Comparison of ENCODE assay signal across 1 cellular context in the genomic region with DNA sequence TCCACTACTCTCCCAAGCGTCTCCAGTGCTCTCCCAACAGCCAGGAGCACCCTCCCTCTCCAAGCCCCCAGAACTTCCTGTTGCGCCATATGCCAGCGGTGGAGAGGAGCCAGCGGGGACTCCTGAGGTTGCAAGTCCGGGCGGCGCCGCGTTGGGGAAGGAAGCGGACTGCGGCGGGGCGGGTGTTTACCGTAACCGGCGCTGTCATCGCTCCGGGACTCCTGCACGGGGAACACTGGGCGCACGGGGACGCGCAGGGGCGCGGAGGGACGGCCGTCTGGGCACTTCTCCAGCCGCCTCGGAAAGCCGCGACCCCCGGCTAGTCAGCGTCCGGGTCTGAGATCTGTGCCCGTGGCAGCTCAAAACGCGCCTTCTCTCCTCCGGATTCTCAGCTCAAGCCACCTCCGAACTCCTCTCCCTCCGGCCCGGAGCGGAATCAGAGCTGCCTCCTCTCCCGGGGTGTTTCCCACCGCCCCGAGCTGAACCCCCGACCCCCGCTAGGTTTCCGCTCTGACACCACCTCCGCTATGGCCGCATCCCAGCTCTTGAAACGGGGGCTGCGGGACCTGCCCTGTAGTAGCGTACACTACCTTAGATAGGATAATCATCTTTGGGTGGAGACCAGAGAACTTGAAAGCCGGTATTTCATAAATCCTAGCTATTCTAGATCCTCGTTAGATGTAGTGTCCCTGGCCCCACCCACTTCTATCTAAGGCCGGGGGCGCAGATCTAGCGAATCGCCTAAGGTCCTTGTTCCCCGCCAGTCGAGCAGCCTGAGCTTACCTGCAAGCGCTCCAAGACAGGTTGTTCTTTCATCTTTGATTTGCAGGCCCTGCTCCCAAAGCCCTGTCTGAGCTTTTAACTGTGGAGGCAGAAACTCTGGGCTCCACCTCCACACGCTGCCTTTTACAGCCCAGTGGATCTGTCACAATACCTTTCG.
A peak's percentile ranks its signal among the peaks of the same experiment; 100 is the strongest.
TF ChIP-seq lines count a peak whose summit lies in the region.

A gene with protein sequence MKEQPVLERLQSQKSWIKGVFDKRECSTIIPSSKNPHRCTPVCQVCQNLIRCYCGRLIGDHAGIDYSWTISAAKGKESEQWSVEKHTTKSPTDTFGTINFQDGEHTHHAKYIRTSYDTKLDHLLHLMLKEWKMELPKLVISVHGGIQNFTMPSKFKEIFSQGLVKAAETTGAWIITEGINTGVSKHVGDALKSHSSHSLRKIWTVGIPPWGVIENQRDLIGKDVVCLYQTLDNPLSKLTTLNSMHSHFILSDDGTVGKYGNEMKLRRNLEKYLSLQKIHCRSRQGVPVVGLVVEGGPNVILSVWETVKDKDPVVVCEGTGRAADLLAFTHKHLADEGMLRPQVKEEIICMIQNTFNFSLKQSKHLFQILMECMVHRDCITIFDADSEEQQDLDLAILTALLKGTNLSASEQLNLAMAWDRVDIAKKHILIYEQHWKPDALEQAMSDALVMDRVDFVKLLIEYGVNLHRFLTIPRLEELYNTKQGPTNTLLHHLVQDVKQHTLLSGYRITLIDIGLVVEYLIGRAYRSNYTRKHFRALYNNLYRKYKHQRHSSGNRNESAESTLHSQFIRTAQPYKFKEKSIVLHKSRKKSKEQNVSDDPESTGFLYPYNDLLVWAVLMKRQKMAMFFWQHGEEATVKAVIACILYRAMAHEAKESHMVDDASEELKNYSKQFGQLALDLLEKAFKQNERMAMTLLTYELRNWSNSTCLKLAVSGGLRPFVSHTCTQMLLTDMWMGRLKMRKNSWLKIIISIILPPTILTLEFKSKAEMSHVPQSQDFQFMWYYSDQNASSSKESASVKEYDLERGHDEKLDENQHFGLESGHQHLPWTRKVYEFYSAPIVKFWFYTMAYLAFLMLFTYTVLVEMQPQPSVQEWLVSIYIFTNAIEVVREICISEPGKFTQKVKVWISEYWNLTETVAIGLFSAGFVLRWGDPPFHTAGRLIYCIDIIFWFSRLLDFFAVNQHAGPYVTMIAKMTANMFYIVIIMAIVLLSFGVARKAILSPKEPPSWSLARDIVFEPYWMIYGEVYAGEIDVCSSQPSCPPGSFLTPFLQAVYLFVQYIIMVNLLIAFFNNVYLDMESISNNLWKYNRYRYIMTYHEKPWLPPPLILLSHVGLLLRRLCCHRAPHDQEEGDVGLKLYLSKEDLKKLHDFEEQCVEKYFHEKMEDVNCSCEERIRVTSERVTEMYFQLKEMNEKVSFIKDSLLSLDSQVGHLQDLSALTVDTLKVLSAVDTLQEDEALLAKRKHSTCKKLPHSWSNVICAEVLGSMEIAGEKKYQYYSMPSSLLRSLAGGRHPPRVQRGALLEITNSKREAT (N-terminal part only) (minus strand): TSS at position 881 of the 940 bp plus-strand sequence. CDS start 65 bp downstream, at position 816.

TF ChIP-seq in HEK293, 187 proteins besides CTCF, POLR2A, EP300 and RAD21 (continues in another document):
- TF ChIP-seq ZNF76 (tag by site-specific recombination; IDR thresholded peaks at IDR 0.05; ENCODE audit: borderline replicate concordance, low read depth): no peak
- TF ChIP-seq, protein P1, sequence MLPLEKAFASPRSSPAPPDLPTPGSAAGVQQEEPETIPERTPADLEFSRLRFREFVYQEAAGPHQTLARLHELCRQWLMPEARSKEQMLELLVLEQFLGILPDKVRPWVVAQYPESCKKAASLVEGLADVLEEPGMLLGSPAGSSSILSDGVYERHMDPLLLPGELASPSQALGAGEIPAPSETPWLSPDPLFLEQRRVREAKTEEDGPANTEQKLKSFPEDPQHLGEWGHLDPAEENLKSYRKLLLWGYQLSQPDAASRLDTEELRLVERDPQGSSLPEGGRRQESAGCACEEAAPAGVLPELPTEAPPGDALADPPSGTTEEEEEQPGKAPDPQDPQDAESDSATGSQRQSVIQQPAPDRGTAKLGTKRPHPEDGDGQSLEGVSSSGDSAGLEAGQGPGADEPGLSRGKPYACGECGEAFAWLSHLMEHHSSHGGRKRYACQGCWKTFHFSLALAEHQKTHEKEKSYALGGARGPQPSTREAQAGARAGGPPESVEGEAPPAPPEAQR (tag by site-specific recombination; IDR thresholded peaks at IDR 0.05): no peak
- TF ChIP-seq ZNF2 (tag by site-specific recombination; IDR thresholded peaks at IDR 0.05): no peak
- no peak for TF ChIP-seq ZNF248 (tag by site-specific recombination; IDR thresholded peaks at IDR 0.05)
- TF ChIP-seq ZNF23 (tag by site-specific recombination; IDR thresholded peaks at IDR 0.05; ENCODE audit: borderline replicate concordance): no peak
- TF ChIP-seq ZNF391 (tag by site-specific recombination; IDR thresholded peaks at IDR 0.05; ENCODE audit: borderline replicate concordance, low read depth): no peak
- TF ChIP-seq, protein P2, sequence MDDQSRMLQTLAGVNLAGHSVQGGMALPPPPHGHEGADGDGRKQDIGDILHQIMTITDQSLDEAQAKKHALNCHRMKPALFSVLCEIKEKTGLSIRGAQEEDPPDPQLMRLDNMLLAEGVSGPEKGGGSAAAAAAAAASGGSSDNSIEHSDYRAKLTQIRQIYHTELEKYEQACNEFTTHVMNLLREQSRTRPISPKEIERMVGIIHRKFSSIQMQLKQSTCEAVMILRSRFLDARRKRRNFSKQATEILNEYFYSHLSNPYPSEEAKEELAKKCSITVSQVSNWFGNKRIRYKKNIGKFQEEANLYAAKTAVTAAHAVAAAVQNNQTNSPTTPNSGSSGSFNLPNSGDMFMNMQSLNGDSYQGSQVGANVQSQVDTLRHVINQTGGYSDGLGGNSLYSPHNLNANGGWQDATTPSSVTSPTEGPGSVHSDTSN (CRISPR knock-in tag; IDR thresholded peaks at IDR 0.05): no peak
- peak; percentile 34; the same call in 1 of the 2 replicates for TF ChIP-seq ZEB2 (tag by site-specific recombination; IDR thresholded peaks at IDR 0.05)
- TF ChIP-seq, protein P3, sequence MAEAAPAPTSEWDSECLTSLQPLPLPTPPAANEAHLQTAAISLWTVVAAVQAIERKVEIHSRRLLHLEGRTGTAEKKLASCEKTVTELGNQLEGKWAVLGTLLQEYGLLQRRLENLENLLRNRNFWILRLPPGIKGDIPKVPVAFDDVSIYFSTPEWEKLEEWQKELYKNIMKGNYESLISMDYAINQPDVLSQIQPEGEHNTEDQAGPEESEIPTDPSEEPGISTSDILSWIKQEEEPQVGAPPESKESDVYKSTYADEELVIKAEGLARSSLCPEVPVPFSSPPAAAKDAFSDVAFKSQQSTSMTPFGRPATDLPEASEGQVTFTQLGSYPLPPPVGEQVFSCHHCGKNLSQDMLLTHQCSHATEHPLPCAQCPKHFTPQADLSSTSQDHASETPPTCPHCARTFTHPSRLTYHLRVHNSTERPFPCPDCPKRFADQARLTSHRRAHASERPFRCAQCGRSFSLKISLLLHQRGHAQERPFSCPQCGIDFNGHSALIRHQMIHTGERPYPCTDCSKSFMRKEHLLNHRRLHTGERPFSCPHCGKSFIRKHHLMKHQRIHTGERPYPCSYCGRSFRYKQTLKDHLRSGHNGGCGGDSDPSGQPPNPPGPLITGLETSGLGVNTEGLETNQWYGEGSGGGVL (tag by site-specific recombination; IDR thresholded peaks at IDR 0.05): peak; percentile 29; the same call in 1 of the 2 replicates
- TF ChIP-seq, protein P4, sequence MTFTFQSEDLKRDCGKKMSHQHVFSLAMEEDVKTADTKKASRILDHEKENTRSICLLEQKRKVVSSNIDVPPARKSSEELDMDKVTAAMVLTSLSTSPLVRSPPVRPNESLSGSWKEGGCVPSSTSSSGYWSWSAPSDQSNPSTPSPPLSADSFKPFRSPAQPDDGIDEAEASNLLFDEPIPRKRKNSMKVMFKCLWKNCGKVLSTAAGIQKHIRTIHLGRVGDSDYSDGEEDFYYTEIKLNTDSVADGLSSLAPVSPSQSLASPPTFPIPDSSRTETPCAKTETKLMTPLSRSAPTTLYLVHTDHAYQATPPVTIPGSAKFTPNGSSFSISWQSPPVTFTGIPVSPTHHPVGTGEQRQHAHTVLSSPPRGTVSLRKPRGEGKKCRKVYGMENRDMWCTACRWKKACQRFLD (tag by site-specific recombination; IDR thresholded peaks at IDR 0.05): no peak
- TF ChIP-seq KLF8 (tag by site-specific recombination; IDR thresholded peaks at IDR 0.05): no peak
- TF ChIP-seq KLF1 (tag by site-specific recombination; IDR thresholded peaks at IDR 0.05): no peak
- no peak for TF ChIP-seq ZNF677 (tag by site-specific recombination; IDR thresholded peaks at IDR 0.05)
- peak; percentile 70 for TF ChIP-seq ZIC2 (tag by site-specific recombination; IDR thresholded peaks at IDR 0.05)
- no peak for TF ChIP-seq OVOL3 (tag by site-specific recombination; IDR thresholded peaks at IDR 0.05)
- TF ChIP-seq ZNF19 (tag by site-specific recombination; IDR thresholded peaks at IDR 0.05; ENCODE audit: low read depth): no peak
- peak; percentile 35; the same call in 1 of the 2 replicates for TF ChIP-seq ZBTB17 (tag by site-specific recombination; IDR thresholded peaks at IDR 0.05)
- TF ChIP-seq MYNN (tag by site-specific recombination; IDR thresholded peaks at IDR 0.05; ENCODE audit: borderline replicate concordance): no peak
- TF ChIP-seq SP3 (tag by site-specific recombination; IDR thresholded peaks at IDR 0.05): no peak
- no peak for TF ChIP-seq ZNF529 (tag by site-specific recombination; IDR thresholded peaks at IDR 0.05; ENCODE audit: insufficient replicate concordance)
- TF ChIP-seq HOXC10 (CRISPR knock-in tag; IDR thresholded peaks at IDR 0.05): no peak
- TF ChIP-seq, protein P5, sequence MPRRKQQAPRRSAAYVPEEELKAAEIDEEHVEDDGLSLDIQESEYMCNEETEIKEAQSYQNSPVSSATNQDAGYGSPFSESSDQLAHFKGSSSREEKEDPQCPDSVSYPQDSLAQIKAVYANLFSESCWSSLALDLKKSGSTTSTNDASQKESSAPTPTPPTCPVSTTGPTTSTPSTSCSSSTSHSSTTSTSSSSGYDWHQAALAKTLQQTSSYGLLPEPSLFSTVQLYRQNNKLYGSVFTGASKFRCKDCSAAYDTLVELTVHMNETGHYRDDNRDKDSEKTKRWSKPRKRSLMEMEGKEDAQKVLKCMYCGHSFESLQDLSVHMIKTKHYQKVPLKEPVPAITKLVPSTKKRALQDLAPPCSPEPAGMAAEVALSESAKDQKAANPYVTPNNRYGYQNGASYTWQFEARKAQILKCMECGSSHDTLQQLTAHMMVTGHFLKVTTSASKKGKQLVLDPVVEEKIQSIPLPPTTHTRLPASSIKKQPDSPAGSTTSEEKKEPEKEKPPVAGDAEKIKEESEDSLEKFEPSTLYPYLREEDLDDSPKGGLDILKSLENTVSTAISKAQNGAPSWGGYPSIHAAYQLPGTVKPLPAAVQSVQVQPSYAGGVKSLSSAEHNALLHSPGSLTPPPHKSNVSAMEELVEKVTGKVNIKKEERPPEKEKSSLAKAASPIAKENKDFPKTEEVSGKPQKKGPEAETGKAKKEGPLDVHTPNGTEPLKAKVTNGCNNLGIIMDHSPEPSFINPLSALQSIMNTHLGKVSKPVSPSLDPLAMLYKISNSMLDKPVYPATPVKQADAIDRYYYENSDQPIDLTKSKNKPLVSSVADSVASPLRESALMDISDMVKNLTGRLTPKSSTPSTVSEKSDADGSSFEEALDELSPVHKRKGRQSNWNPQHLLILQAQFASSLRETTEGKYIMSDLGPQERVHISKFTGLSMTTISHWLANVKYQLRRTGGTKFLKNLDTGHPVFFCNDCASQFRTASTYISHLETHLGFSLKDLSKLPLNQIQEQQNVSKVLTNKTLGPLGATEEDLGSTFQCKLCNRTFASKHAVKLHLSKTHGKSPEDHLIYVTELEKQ (tag by site-specific recombination; IDR thresholded peaks at IDR 0.05; ENCODE audit: borderline replicate concordance): no peak
- TF ChIP-seq ZBTB1 (tag by site-specific recombination; IDR thresholded peaks at IDR 0.05): no peak
- TF ChIP-seq ZNF514 (tag by site-specific recombination; IDR thresholded peaks at IDR 0.05): no peak
- TF ChIP-seq SCRT2 (tag by site-specific recombination; IDR thresholded peaks at IDR 0.05): peak; percentile 91
- no peak for TF ChIP-seq BCL11A (tag by site-specific recombination; IDR thresholded peaks at IDR 0.05; ENCODE audit: low read depth)
- no peak for TF ChIP-seq ZNF114 (tag by site-specific recombination; IDR thresholded peaks at IDR 0.05)
- no peak for TF ChIP-seq ZNF202 (tag by site-specific recombination; IDR thresholded peaks at IDR 0.05; ENCODE audit: borderline replicate concordance)
- TF ChIP-seq ZNF626 (tag by site-specific recombination; IDR thresholded peaks at IDR 0.05): no peak
- no peak for TF ChIP-seq ZNF544 (tag by site-specific recombination; IDR thresholded peaks at IDR 0.05)
- TF ChIP-seq ZNF791 (tag by site-specific recombination; IDR thresholded peaks at IDR 0.05): no peak
- TF ChIP-seq SALL2 (tag by site-specific recombination; IDR thresholded peaks at IDR 0.05; ENCODE audit: borderline replicate concordance): no peak
- 0 out of 2 replicates have a peak, but pooled peaks have one; percentile 25 for TF ChIP-seq ZNF629 (tag by site-specific recombination; IDR thresholded peaks at IDR 0.05)
- TF ChIP-seq, protein P6, sequence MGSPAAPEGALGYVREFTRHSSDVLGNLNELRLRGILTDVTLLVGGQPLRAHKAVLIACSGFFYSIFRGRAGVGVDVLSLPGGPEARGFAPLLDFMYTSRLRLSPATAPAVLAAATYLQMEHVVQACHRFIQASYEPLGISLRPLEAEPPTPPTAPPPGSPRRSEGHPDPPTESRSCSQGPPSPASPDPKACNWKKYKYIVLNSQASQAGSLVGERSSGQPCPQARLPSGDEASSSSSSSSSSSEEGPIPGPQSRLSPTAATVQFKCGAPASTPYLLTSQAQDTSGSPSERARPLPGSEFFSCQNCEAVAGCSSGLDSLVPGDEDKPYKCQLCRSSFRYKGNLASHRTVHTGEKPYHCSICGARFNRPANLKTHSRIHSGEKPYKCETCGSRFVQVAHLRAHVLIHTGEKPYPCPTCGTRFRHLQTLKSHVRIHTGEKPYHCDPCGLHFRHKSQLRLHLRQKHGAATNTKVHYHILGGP (tag by site-specific recombination; IDR thresholded peaks at IDR 0.05): no peak
- no peak for TF ChIP-seq ZNF558 (tag by site-specific recombination; IDR thresholded peaks at IDR 0.05)
- no peak for TF ChIP-seq ZNF623 (tag by site-specific recombination; IDR thresholded peaks at IDR 0.05)
- TF ChIP-seq ZFHX2 (tag by site-specific recombination; conservative IDR thresholded peaks at IDR 0.05): no peak
- no peak for TF ChIP-seq ZFP41 (tag by site-specific recombination; IDR thresholded peaks at IDR 0.05; ENCODE audit: borderline replicate concordance)
- TF ChIP-seq ZNF658 (tag by site-specific recombination; IDR thresholded peaks at IDR 0.05): no peak
- no peak for TF ChIP-seq ZNF670 (tag by site-specific recombination; IDR thresholded peaks at IDR 0.05; ENCODE audit: low read depth)
- TF ChIP-seq, protein P7, sequence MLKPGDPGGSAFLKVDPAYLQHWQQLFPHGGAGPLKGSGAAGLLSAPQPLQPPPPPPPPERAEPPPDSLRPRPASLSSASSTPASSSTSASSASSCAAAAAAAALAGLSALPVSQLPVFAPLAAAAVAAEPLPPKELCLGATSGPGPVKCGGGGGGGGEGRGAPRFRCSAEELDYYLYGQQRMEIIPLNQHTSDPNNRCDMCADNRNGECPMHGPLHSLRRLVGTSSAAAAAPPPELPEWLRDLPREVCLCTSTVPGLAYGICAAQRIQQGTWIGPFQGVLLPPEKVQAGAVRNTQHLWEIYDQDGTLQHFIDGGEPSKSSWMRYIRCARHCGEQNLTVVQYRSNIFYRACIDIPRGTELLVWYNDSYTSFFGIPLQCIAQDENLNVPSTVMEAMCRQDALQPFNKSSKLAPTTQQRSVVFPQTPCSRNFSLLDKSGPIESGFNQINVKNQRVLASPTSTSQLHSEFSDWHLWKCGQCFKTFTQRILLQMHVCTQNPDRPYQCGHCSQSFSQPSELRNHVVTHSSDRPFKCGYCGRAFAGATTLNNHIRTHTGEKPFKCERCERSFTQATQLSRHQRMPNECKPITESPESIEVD (tag by site-specific recombination; IDR thresholded peaks at IDR 0.05): no peak
- no peak for TF ChIP-seq ZNF585B (tag by site-specific recombination; IDR thresholded peaks at IDR 0.05)
- peak; percentile 99 for TF ChIP-seq ZNF341 (tag by site-specific recombination; IDR thresholded peaks at IDR 0.05; ENCODE audit: low read depth)
- TF ChIP-seq ZNF707 (tag by site-specific recombination; IDR thresholded peaks at IDR 0.05): no peak
- peak; percentile 34; the same call in 1 of the 2 replicates for TF ChIP-seq ZNF394 (tag by site-specific recombination; IDR thresholded peaks at IDR 0.05; ENCODE audit: borderline replicate concordance)
